Comparison of ENCODE assay signal across 26 cellular contexts in the genomic region with DNA sequence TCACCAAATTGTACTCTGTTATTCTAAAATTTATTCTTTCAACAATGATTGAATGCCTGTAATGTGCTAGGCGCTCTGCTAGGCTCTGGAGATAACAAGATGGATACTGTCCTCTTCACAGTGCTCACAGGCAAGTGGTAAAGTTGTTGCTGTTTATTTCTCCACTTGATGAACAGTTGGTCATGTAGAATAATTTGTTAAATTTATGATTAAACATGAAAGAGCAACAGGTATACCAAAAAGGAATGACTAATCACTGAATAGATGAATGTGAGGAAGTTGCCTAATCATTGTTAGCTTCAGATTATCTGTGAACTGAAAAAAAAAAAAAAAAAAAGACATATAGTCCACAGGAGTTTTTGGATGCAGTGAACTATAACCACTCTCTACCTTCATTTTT.
DNase-seq lines count a peak whose midpoint lies in the region; ATAC-seq and TF ChIP-seq lines count a peak whose summit lies in the region.
"Had no signal": no experiment of that assay in that cellular context is flagged by ENCODE, and none has a peak within 500 bp of the region (broad histone marks: within the 10 kb centered on the region; RNA-seq: fewer than 3 reads in every experiment).

No MANE protein-coding gene starts in this region.

- intact Hi-C loops in gastrocnemius medialis (cut with DNase I; ENCODE audit: low total_unique reads), result no loop called here

- TF ChIP-seq POLR2A in gastrocnemius medialis (IDR thresholded peaks at IDR 0.05), result no peak

- H3K27me3 Mint-ChIP-seq in activated naive CD8-positive, alpha-beta T cell, result no peaks in the 10 kb centered on the region
- H3K27me3 Mint-ChIP-seq in activated naive CD8-positive, alpha-beta T cell treated with anti-CD3 and anti-CD28 coated beads, Interleukin-2, amount 50 U/mL, for 24 hours, result no peaks in the 10 kb centered on the region
- H3K27me3 Mint-ChIP-seq: stimulated activated naive CD8-positive, alpha-beta T cell treated with anti-CD3 and anti-CD28 coated beads, Interleukin-15, Interleukin-2, amounts not matched to agents 100 ng/mL and 50 ng/mL, for 24 hours had no signal

- H3K9me3 Mint-ChIP-seq in activated naive CD8-positive, alpha-beta T cell (ENCODE audit: low read depth), result no peaks in the 10 kb centered on the region
- no peaks in the 10 kb centered on the region for H3K9me3 Mint-ChIP-seq in activated naive CD8-positive, alpha-beta T cell treated with anti-CD3 and anti-CD28 coated beads, Interleukin-2, amount 50 U/mL, for 24 hours
- H3K9me3 Mint-ChIP-seq: activated naive CD4-positive, alpha-beta T cell treated with anti-CD3 and anti-CD28 coated beads, Interleukin-2, amount 50 U/mL, for 72 hours; stimulated activated naive CD8-positive, alpha-beta T cell treated with anti-CD3 and anti-CD28 coated beads, Interleukin-15, Interleukin-2, amounts not matched to agents 100 ng/mL and 50 ng/mL, for 24 hours had no signal

- no peak for DNase-seq in activated naive CD8-positive, alpha-beta T cell treated with anti-CD3 and anti-CD28 coated beads, Interleukin-2, amount 50 U/mL, for 24 hours
- DNase-seq in RWPE2 (ENCODE audit: low spot score), result no peak
- DNase-seq in epithelial cell of esophagus (ENCODE audit: low read depth), result peak; percentile 57
- DNase-seq in gastrocnemius medialis, result no peak
- DNase-seq in NCI-H187 treated with DMSO at 0.1 percent for 48 hours (lab: John Stamatoyannopoulos, UW), result no peak
- no peak for DNase-seq in superior temporal gyrus (ENCODE audit: extremely low spot score)
- no peak for DNase-seq in GM20000 (ENCODE audit: low spot score)
- DNase-seq: activated CD8-positive, alpha-beta T cell treated with anti-CD3 and anti-CD28 coated beads, Interleukin-2, amount 10 ng/mL, durations not matched to agents 7 days and 5 days; C1 segment of cervical spinal cord; effector CD8-positive, alpha-beta T cell; GOT3; kidney glomerular epithelial cell; NCI-H1048; NCI-H1930; NCI-H226; NCI-H774; OCI-M1; posterior cingulate gyrus; SHP77 treated with DMSO at 0.1 percent for 48 hours; sigmoid colon; stimulated activated CD4-positive, alpha-beta T cell treated with anti-CD3 and anti-CD28 coated beads, Interleukin-15, amount 100 ng/mL, for 24 hours; thyroid gland had no signal

- no peak overlapping the region for H3K27ac ChIP-seq in RWPE2 (ENCODE audit: poor library complexity, severe bottlenecking)
- H3K27ac ChIP-seq in gastrocnemius medialis, result peak overlapping the region; percentile 44 to 75 (median 55)
- H3K27ac ChIP-seq: thyroid gland had no signal

- H3K36me3 ChIP-seq in RWPE2 (ENCODE audit: low read depth) (no peaks in the 10 kb centered on the region; the same call in 1 of the 2 replicates), gastrocnemius medialis (no peaks in the 10 kb centered on the region)
- H3K36me3 ChIP-seq: thyroid gland had no signal

- H3K4me1 ChIP-seq in RWPE2 (ENCODE audit: insufficient read depth, poor library complexity, severe bottlenecking) (peaks cover 12% of the 10 kb centered on the region), gastrocnemius medialis (peaks cover 24 to 35% of the 10 kb centered on the region in 2 donors)

- H3K27me3 ChIP-seq in RWPE2 (ENCODE audit: insufficient read depth, poor library complexity, severe bottlenecking) (no peaks in the 10 kb centered on the region), gastrocnemius medialis (no peaks in the 10 kb centered on the region)
- H3K27me3 ChIP-seq: sigmoid colon, thyroid gland had no signal

- H3K36me3 Mint-ChIP-seq in activated naive CD8-positive, alpha-beta T cell, result peaks cover 5% of the 10 kb centered on the region
- H3K36me3 Mint-ChIP-seq in activated naive CD8-positive, alpha-beta T cell treated with anti-CD3 and anti-CD28 coated beads, Interleukin-2, amount 50 U/mL, for 24 hours (ENCODE audit: low read depth), result peaks cover 14% of the 10 kb centered on the region

- H3K4me1 Mint-ChIP-seq in activated naive CD8-positive, alpha-beta T cell (ENCODE audit: low read depth), result peaks cover 51% of the 10 kb centered on the region
- peaks cover 51% of the 10 kb centered on the region for H3K4me1 Mint-ChIP-seq in activated naive CD8-positive, alpha-beta T cell treated with anti-CD3 and anti-CD28 coated beads, Interleukin-2, amount 50 U/mL, for 24 hours

- H3K4me3 ChIP-seq in RWPE2 (ENCODE audit: severe bottlenecking) (no peak overlapping the region), epithelial cell of esophagus (ENCODE audit: low read length) (no peak overlapping the region), gastrocnemius medialis (no peak overlapping the region)
- H3K4me3 ChIP-seq: lung, sigmoid colon, thyroid gland had no signal

- TF ChIP-seq CTCF in RWPE2 (IDR thresholded peaks at IDR 0.05; ENCODE audit: poor library complexity, severe bottlenecking) (no peak), epithelial cell of esophagus (IDR thresholded peaks at IDR 0.05; ENCODE audit: insufficient read depth, low read depth, low read length, missing control alignments) (no peak), gastrocnemius medialis (IDR thresholded peaks at IDR 0.05 in 4 of 5, conservative IDR thresholded peaks at IDR 0.05 in 1 of 5) (no peak), GM20000 (IDR thresholded peaks at IDR 0.05; ENCODE audit: extremely low read depth, missing control alignments) (no peak)

- in situ Hi-C loops in gastrocnemius medialis (cut with MboI; ENCODE audit: low sequenced_read_pairs in 4 of 4), result no loop called here

- no peak overlapping the region for H3K4me3 Mint-ChIP-seq in activated naive CD8-positive, alpha-beta T cell
- H3K4me3 Mint-ChIP-seq in activated naive CD8-positive, alpha-beta T cell treated with anti-CD3 and anti-CD28 coated beads, Interleukin-2, amount 50 U/mL, for 24 hours, result no peak overlapping the region
- H3K4me3 Mint-ChIP-seq: activated CD8-positive, alpha-beta T cell treated with anti-CD3 and anti-CD28 coated beads, Interleukin-2, amount 10 ng/mL, durations not matched to agents 7 days and 5 days; stimulated activated naive CD8-positive, alpha-beta T cell treated with anti-CD3 and anti-CD28 coated beads, Interleukin-15, Interleukin-2, amounts not matched to agents 100 ng/mL and 50 ng/mL, for 24 hours had no signal

- no peak for ATAC-seq in activated naive CD8-positive, alpha-beta T cell treated with anti-CD3 and anti-CD28 coated beads, Interleukin-2, amount 50 U/mL, for 24 hours
- ATAC-seq in RWPE2 (ENCODE audit: low read depth) (0 out of 3 replicates have a peak, but pooled peaks have one; percentile 45), gastrocnemius medialis (no peak)
- ATAC-seq: activated CD8-positive, alpha-beta T cell treated with anti-CD3 and anti-CD28 coated beads, Interleukin-2, amount 10 ng/mL, durations not matched to agents 7 days and 5 days had no signal

- peak overlapping the region; percentile 50 for H3K27ac Mint-ChIP-seq in activated naive CD8-positive, alpha-beta T cell
- no peak overlapping the region for H3K27ac Mint-ChIP-seq in activated naive CD8-positive, alpha-beta T cell treated with anti-CD3 and anti-CD28 coated beads, Interleukin-2, amount 50 U/mL, for 24 hours
- H3K27ac Mint-ChIP-seq: activated CD8-positive, alpha-beta T cell treated with anti-CD3 and anti-CD28 coated beads, Interleukin-2, amount 10 ng/mL, durations not matched to agents 7 days and 5 days; stimulated activated naive CD8-positive, alpha-beta T cell treated with anti-CD3 and anti-CD28 coated beads, Interleukin-15, Interleukin-2, amounts not matched to agents 100 ng/mL and 50 ng/mL, for 24 hours had no signal

- H3K9me3 ChIP-seq in RWPE2 (ENCODE audit: severe bottlenecking) (no peaks in the 10 kb centered on the region), gastrocnemius medialis (no peaks in the 10 kb centered on the region)
- H3K9me3 ChIP-seq: sigmoid colon, thyroid gland had no signal
